17 cellular contexts compared by ENCODE assay signal in genomic region chr15:31295660-31296059, GRCh38. TPM values are rescaled to one million over a fixed set of nuclear protein-coding genes. Genes with fewer than 3 reads are reported as not detected.
A peak's percentile ranks its signal among the peaks of the same experiment; 100 is the strongest.
DNase-seq lines count a peak whose midpoint lies in the region; ATAC-seq and TF ChIP-seq lines count a peak whose summit lies in the region.
"Had no signal": no experiment of that assay in that cellular context is flagged by ENCODE, and none has a peak within 500 bp of the region (broad histone marks: within the 10 kb centered on the region; RNA-seq: fewer than 3 reads in every experiment).

No MANE protein-coding gene starts in this region.

- no peak overlapping the region for H3K27ac ChIP-seq in right atrium auricular region
- H3K27ac ChIP-seq in dorsolateral prefrontal cortex: peak overlapping the region in 54 of 59 donors; percentile 9 to 99 (median 93)
- H3K27ac ChIP-seq in upper lobe of right lung: no peak overlapping the region
- H3K27ac ChIP-seq: foreskin keratinocyte, RWPE1 had no signal

- H3K27me3 ChIP-seq in right atrium auricular region (no peaks in the 10 kb centered on the region), dorsolateral prefrontal cortex (no peaks in the 10 kb centered on the region), upper lobe of right lung (no peaks in the 10 kb centered on the region)
- H3K27me3 ChIP-seq: tibial nerve had no signal

- H3K9me3 ChIP-seq in right atrium auricular region: no peaks in the 10 kb centered on the region
- no peaks in the 10 kb centered on the region for H3K9me3 ChIP-seq in upper lobe of right lung
- H3K9me3 ChIP-seq: tibial nerve had no signal

- H3K4me1 ChIP-seq in right atrium auricular region (peaks cover 0 to 17% of the 10 kb centered on the region in 2 donors), upper lobe of right lung (peaks cover 16% of the 10 kb centered on the region)
- H3K4me1 ChIP-seq: foreskin keratinocyte had no signal

- H3K4me1 Mint-ChIP-seq in neural crest cell: peaks cover 28% of the 10 kb centered on the region

- no peaks in the 10 kb centered on the region for H3K36me3 ChIP-seq in right atrium auricular region
- no peaks in the 10 kb centered on the region for H3K36me3 ChIP-seq in upper lobe of right lung
- H3K36me3 ChIP-seq: tibial nerve had no signal

- peak; percentile 47 for DNase-seq in right atrium auricular region (ENCODE audit: low spot score)
- no peak for DNase-seq in Right ventricle myocardium inferior (ENCODE audit: missing footprints)
- peak in 3 of 10 donors; percentile 25 to 62 (median 35) for DNase-seq in dorsolateral prefrontal cortex
- peak; percentile 1 for DNase-seq in neural crest cell (ENCODE audit: low read depth, low spot score)
- peak; percentile 17 for DNase-seq in upper lobe of right lung
- no peak for DNase-seq in NCI-H226
- no peak for DNase-seq in medulla oblongata (ENCODE audit: extremely low spot score)
- no peak for DNase-seq in sciatic nerve (ENCODE audit: low spot score)
- DNase-seq: activated CD4-positive, alpha-beta T cell treated with anti-CD3 and anti-CD28 coated beads for 1 hour; amniotic stem cell; CD4-positive, alpha-beta memory T cell; foreskin keratinocyte; hippocampal formation; NCI-H1436 had no signal

- no peaks in the 10 kb centered on the region for H3K36me3 Mint-ChIP-seq in neural crest cell (ENCODE audit: low read depth)
- H3K36me3 Mint-ChIP-seq: CD4-positive, alpha-beta memory T cell had no signal

- H3K4me3 Mint-ChIP-seq in neural crest cell: no peak overlapping the region
- H3K4me3 Mint-ChIP-seq: CD4-positive, alpha-beta memory T cell; IgD-negative memory B cell had no signal

- H3K27me3 Mint-ChIP-seq in neural crest cell (ENCODE audit: low read depth): peaks cover 10% of the 10 kb centered on the region

- H3K9me3 Mint-ChIP-seq in neural crest cell: no peaks in the 10 kb centered on the region
- H3K9me3 Mint-ChIP-seq: CD4-positive, alpha-beta memory T cell had no signal

- no peak for TF ChIP-seq CTCF in right atrium auricular region (IDR thresholded peaks at IDR 0.05)
- TF ChIP-seq CTCF in dorsolateral prefrontal cortex (IDR thresholded peaks at IDR 0.05 in 54 of 56, conservative IDR thresholded peaks at IDR 0.05 in 2 of 56; ENCODE audit: low read depth in 1 of 56, partially characterized antibody in 56 of 56): no peak
- TF ChIP-seq CTCF in neural crest cell (conservative IDR thresholded peaks at IDR 0.05): no peak
- TF ChIP-seq CTCF in upper lobe of right lung (IDR thresholded peaks at IDR 0.05): no peak

- ATAC-seq in Right ventricle myocardium inferior (no peak), upper lobe of right lung (no peak), sciatic nerve (no peak)

- H3K27ac Mint-ChIP-seq in neural crest cell (ENCODE audit: unreplicated experiment): no peak overlapping the region

- intact Hi-C loops in Right ventricle myocardium inferior (cut with DNase I): no loop called here
- intact Hi-C loops in dorsolateral prefrontal cortex (cut with DNase I): no loop called here
- intact Hi-C loops in upper lobe of right lung (cut with DNase I): no loop called here
- intact Hi-C loops in sciatic nerve (cut with DNase I): no loop called here

- H3K4me3 ChIP-seq in right atrium auricular region: no peak overlapping the region
- H3K4me3 ChIP-seq in dorsolateral prefrontal cortex: peak overlapping the region in 17 of 59 donors; percentile 3 to 62 (median 27)
- no peak overlapping the region for H3K4me3 ChIP-seq in upper lobe of right lung
- H3K4me3 ChIP-seq: tibial nerve had no signal

RNA-seq across cellular contexts. Expression of gene KLF13, which starts 31.0 kb away (rescaled TPM):
- 10 to 100 TPM; 52.8 to 54.6 TPM for total RNA-seq in right atrium auricular region
- 63.4 TPM for total RNA-seq in Right ventricle myocardium inferior
- total RNA-seq in dorsolateral prefrontal cortex: 100 to 1,000 TPM in 101 of 120 experiments, 10 to 100 TPM in 19; 73.4 to 179 (median 116) TPM
- 43.3 and 44.6 TPM in 2 replicates for total RNA-seq in neural crest cell
- 176 TPM for total RNA-seq in upper lobe of right lung
- total RNA-seq in sciatic nerve: 85.9 TPM

Comparison
In these comparisons a context has a peak if more than half of its experiments do, and no peak if none do; other contexts are left out.
1. DNase-seq: peak in right atrium auricular region (single experiment), neural crest cell (single experiment) and upper lobe of right lung (single experiment); none in Right ventricle myocardium inferior (single experiment), NCI-H226 (single experiment), medulla oblongata (single experiment) and sciatic nerve (single experiment).
2. H3K27ac ChIP-seq: peak in dorsolateral prefrontal cortex (54 of 59); none in right atrium auricular region (0 of 2) and upper lobe of right lung (single experiment).